In genomic region chr12:124918622-124918988, GRCh38 we compare ENCODE assay signal across 8 cellular contexts. TPM values are rescaled to one million over a fixed set of nuclear protein-coding genes. Genes with fewer than 3 reads are reported as not detected.
DNase-seq lines count a peak whose midpoint lies in the region; ATAC-seq and TF ChIP-seq lines count a peak whose summit lies in the region.
"Not testable (repeated sequence)": the region's sequence is repeated elsewhere in the genome, so short reads cannot be mapped to it uniquely, and the experiment has no call there.

No MANE protein-coding gene starts in this region.

- peaks cover 12% of the 10 kb centered on the region for H3K36me3 Mint-ChIP-seq in CD4-positive, CD25-positive, alpha-beta regulatory T cell
- peaks cover 20% of the 10 kb centered on the region for H3K36me3 Mint-ChIP-seq in activated B cell treated with CpG ODN at 0.5 μM for 24 hours (ENCODE audit: low read depth)

- peak overlapping the region; percentile 99 for H3K4me3 ChIP-seq in CD4-positive, CD25-positive, alpha-beta regulatory T cell (ENCODE audit: low read depth, low read length)
- peak overlapping the region; percentile 14 for H3K4me3 ChIP-seq in epithelial cell of esophagus (ENCODE audit: low read length)
- H3K4me3 ChIP-seq in right lobe of liver, ovary: not testable (repeated sequence)

- peak overlapping the region; percentile 99 for H3K27ac ChIP-seq in CD4-positive, CD25-positive, alpha-beta regulatory T cell (ENCODE audit: insufficient read depth, low read length, poor library complexity, severe bottlenecking)
- H3K27ac ChIP-seq in KOPT-K1 (ENCODE audit: low read depth, low read length, poor library complexity, severe bottlenecking), result peak overlapping the region; percentile 95
- peak overlapping the region; percentile 100 for H3K27ac ChIP-seq in angular gyrus (ENCODE audit: low read depth, low read length)
- peak overlapping the region; percentile 100 for H3K27ac ChIP-seq in right lobe of liver
- H3K27ac ChIP-seq in ovary, result peak overlapping the region; percentile 89
- peak overlapping the region; percentile 100 for H3K27ac ChIP-seq in temporal lobe (ENCODE audit: low read depth, low read length)

- not testable (repeated sequence) for TF ChIP-seq EP300 in ovary (IDR thresholded peaks at IDR 0.05)

- TF ChIP-seq POLR2A in right lobe of liver (IDR thresholded peaks at IDR 0.05); ovary (IDR thresholded peaks at IDR 0.05): not testable (repeated sequence)

- POLR2A ChIA-PET in activated B cell treated with CpG ODN at 0.5 μM for 24 hours (lab: Charles Lee), result interaction anchor here (0.6 to 20.6 kb wide), 10 partner anchors 7 to 144 kb away, joined by 3 to 590 read pairs (median 14); partner anchors contain the start of gene BRI3BP

- intact Hi-C loops in activated B cell treated with CpG ODN at 0.5 μM for 24 hours (cut with micrococcal nuclease), result loop anchor here (5.0 kb wide), 1 partner anchor 351 kb away; the partner anchor contains the start of gene NCOR2
- intact Hi-C loops in right lobe of liver (cut with DNase I), result not testable (repeated sequence)
- intact Hi-C loops in ovary (cut with DNase I), result loop anchor here in 2 of 4 donors (10.0 kb wide), 2 partner anchors 874 to 884 kb away; no protein-coding TSS in a partner anchor

- H3K27ac Mint-ChIP-seq in CD4-positive, CD25-positive, alpha-beta regulatory T cell, result peak overlapping the region; percentile 80 to 100 (median 99)
- peak overlapping the region; percentile 100 for H3K27ac Mint-ChIP-seq in activated B cell treated with CpG ODN at 0.5 μM for 24 hours

- peaks cover 37 to 88% (median 61%) of the 10 kb centered on the region in 4 donors for H3K4me1 Mint-ChIP-seq in CD4-positive, CD25-positive, alpha-beta regulatory T cell
- H3K4me1 Mint-ChIP-seq in activated B cell treated with CpG ODN at 0.5 μM for 24 hours, result peaks cover 85% of the 10 kb centered on the region

- DNase-seq in CD4-positive, CD25-positive, alpha-beta regulatory T cell; activated B cell treated with CpG ODN at 0.5 μM for 24 hours; epithelial cell of esophagus (ENCODE audit: low read depth); right lobe of liver; ovary: not testable (repeated sequence)

- H3K9me3 Mint-ChIP-seq in CD4-positive, CD25-positive, alpha-beta regulatory T cell; activated B cell treated with CpG ODN at 0.5 μM for 24 hours: not testable (repeated sequence)

- 88% methylated on average over 3 of the region's 3 CpGs for WGBS in right lobe of liver (ENCODE audit: insufficient coverage, low coverage, low lambda C conversion rate, missing lambda C conversion rate)
- WGBS in ovary, 3 donors, result 71 to 83% (median 82%) methylated on average over 3 of the region's 3 CpGs

- H3K4me1 ChIP-seq in CD4-positive, CD25-positive, alpha-beta regulatory T cell (ENCODE audit: control insufficient read depth, insufficient read depth, low read length, poor library complexity, severe bottlenecking), result peaks cover 72% of the 10 kb centered on the region
- H3K4me1 ChIP-seq in right lobe of liver, result peaks cover 3 to 32% (median 10%) of the 10 kb centered on the region in 4 donors
- H3K4me1 ChIP-seq in ovary (ENCODE audit: insufficient read depth), result not testable (repeated sequence)

- H3K4me3 Mint-ChIP-seq in CD4-positive, CD25-positive, alpha-beta regulatory T cell, result peak overlapping the region in 3 of 4 donors; percentile 85 to 99 (median 91)
- H3K4me3 Mint-ChIP-seq in activated B cell treated with CpG ODN at 0.5 μM for 24 hours, result peak overlapping the region; percentile 100

- CTCF ChIA-PET in activated B cell treated with CpG ODN at 0.5 μM for 24 hours (lab: Charles Lee), result interaction anchor here (1.2 to 11.3 kb wide), 6 partner anchors 8 to 76 kb away, joined by 3 to 177 read pairs (median 6); no protein-coding TSS in a partner anchor

- H3K27me3 Mint-ChIP-seq in CD4-positive, CD25-positive, alpha-beta regulatory T cell, result peaks cover 26% of the 10 kb centered on the region
- not testable (repeated sequence) for H3K27me3 Mint-ChIP-seq in activated B cell treated with CpG ODN at 0.5 μM for 24 hours

- not testable (repeated sequence) for H3K27me3 ChIP-seq in CD4-positive, CD25-positive, alpha-beta regulatory T cell (ENCODE audit: control insufficient read depth, insufficient read depth, low read length); right lobe of liver; ovary

- TF ChIP-seq CTCF in activated B cell treated with CpG ODN at 0.5 μM for 24 hours (IDR thresholded peaks at IDR 0.05); epithelial cell of esophagus (IDR thresholded peaks at IDR 0.05; ENCODE audit: insufficient read depth, low read depth, low read length, missing control alignments); right lobe of liver (IDR thresholded peaks at IDR 0.05); ovary (IDR thresholded peaks at IDR 0.05): not testable (repeated sequence)

- ATAC-seq in CD4-positive, CD25-positive, alpha-beta regulatory T cell (ENCODE audit: low read depth in 2 of 2); activated B cell treated with CpG ODN at 0.5 μM for 24 hours (ENCODE audit: low read depth); right lobe of liver: not testable (repeated sequence)

- not testable (repeated sequence) for H3K36me3 ChIP-seq in CD4-positive, CD25-positive, alpha-beta regulatory T cell (ENCODE audit: control insufficient read depth, insufficient read depth, low read length); KOPT-K1 (ENCODE audit: insufficient read depth, low read length); right lobe of liver; ovary

- H3K9me3 ChIP-seq in CD4-positive, CD25-positive, alpha-beta regulatory T cell (ENCODE audit: control insufficient read depth in 2 of 2, low read length in 2 of 2); KOPT-K1 (ENCODE audit: insufficient read depth, low read length, poor library complexity, severe bottlenecking); right lobe of liver; ovary: not testable (repeated sequence)

RNA-seq across cellular contexts. Expression of gene UBC, which starts 4.2 kb away (rescaled TPM):
- total RNA-seq in CD4-positive, CD25-positive, alpha-beta regulatory T cell, result 2,012 TPM
- 1,000 to 10,000 TPM; 1,179 to 1,557 (median 1,450) TPM for polyA plus RNA-seq in CD4-positive, CD25-positive, alpha-beta regulatory T cell
- total RNA-seq in activated B cell treated with CpG ODN at 0.5 μM for 24 hours (847 and 865 TPM in 2 replicates), right lobe of liver (1,000 to 10,000 TPM in 1 of 6 experiments, 100 to 1,000 TPM in 5; 390 to 1,023 (median 604) TPM), ovary (1,000 to 10,000 TPM in 2 of 7 donors, 100 to 1,000 TPM in 5; 775 to 1,271 (median 837) TPM), temporal lobe (846 TPM)
- 1,000 to 10,000 TPM in 1 of 2 donors, 100 to 1,000 TPM in 1; 808 to 1,330 TPM for polyA plus RNA-seq in ovary

RNA-seq across cellular contexts. Expression of gene SCARB1, which starts 54.9 kb away (rescaled TPM):
- total RNA-seq in CD4-positive, CD25-positive, alpha-beta regulatory T cell, result 1.2 TPM
- polyA plus RNA-seq in CD4-positive, CD25-positive, alpha-beta regulatory T cell, result under 1 TPM; 0.52 to 0.81 (median 0.69) TPM
- 39.3 and 40.8 TPM in 2 replicates for total RNA-seq in activated B cell treated with CpG ODN at 0.5 μM for 24 hours
- 100 to 1,000 TPM; 128 to 359 (median 214) TPM for total RNA-seq in right lobe of liver
- 100 to 1,000 TPM in 3 of 7 donors, 10 to 100 TPM in 4; 20.8 to 155 (median 81.7) TPM for total RNA-seq in ovary
- polyA plus RNA-seq in ovary, result 1,000 to 10,000 TPM in 1 of 2 donors, 10 to 100 TPM in 1; 59.4 to 1,262 TPM
- total RNA-seq in temporal lobe, result 12.5 TPM
